In genomic region chr20:49818810-49819209, GRCh38 we compare ENCODE assay signal across 17 cellular contexts. TPM values are rescaled to one million over a fixed set of nuclear protein-coding genes. Genes with fewer than 3 reads are reported as not detected.
DNase-seq lines count a peak whose midpoint lies in the region; ATAC-seq and TF ChIP-seq lines count a peak whose summit lies in the region.
"Had no signal": no experiment of that assay in that cellular context is flagged by ENCODE, and none has a peak within 500 bp of the region (broad histone marks: within the 10 kb centered on the region; RNA-seq: fewer than 3 reads in every experiment).

No MANE protein-coding gene starts in this region.

- TF ChIP-seq POLR2A in esophagus squamous epithelium (IDR thresholded peaks at IDR 0.05) (no peak), spleen (IDR thresholded peaks at IDR 0.05) (no peak)

- H3K9me3 ChIP-seq in esophagus squamous epithelium (no peaks in the 10 kb centered on the region), spleen (no peaks in the 10 kb centered on the region)
- H3K9me3 ChIP-seq: HAP-1 had no signal

- peak overlapping the region; percentile 22 to 41 for H3K27ac Mint-ChIP-seq in natural killer cell
- H3K27ac Mint-ChIP-seq in natural killer cell treated with Interleukin-12 subunit alpha and Interleukin-12 subunit beta and Interleukin-15 and Interleukin-18, amount 100 ng/mL, for 72 hours, result no peak overlapping the region
- H3K27ac Mint-ChIP-seq: B cell had no signal

- H3K4me1 Mint-ChIP-seq in natural killer cell, result peaks cover 40 to 43% of the 10 kb centered on the region in 2 donors
- H3K4me1 Mint-ChIP-seq in natural killer cell treated with Interleukin-12 subunit alpha and Interleukin-12 subunit beta and Interleukin-15 and Interleukin-18, amount 100 ng/mL, for 72 hours (ENCODE audit: low read depth in 2 of 2), result peaks cover 40 to 52% of the 10 kb centered on the region in 2 donors

- H3K4me3 ChIP-seq in esophagus squamous epithelium, result no peak overlapping the region
- no peak overlapping the region for H3K4me3 ChIP-seq in spleen
- H3K4me3 ChIP-seq: A549; BLaER1 treated with 17β-estradiol and CSF1 and Interleukin-3, amounts not matched to agents 10 nM and 100 nM; GM23248; HAP-1 had no signal

- no peak for TF ChIP-seq CTCF in natural killer cell (IDR thresholded peaks at IDR 0.05)
- no peak for TF ChIP-seq CTCF in esophagus squamous epithelium (IDR thresholded peaks at IDR 0.05)
- no peak for TF ChIP-seq CTCF in spleen (IDR thresholded peaks at IDR 0.05 in 8 of 11, conservative IDR thresholded peaks at IDR 0.05 in 3 of 11)

- H3K36me3 ChIP-seq in esophagus squamous epithelium (peaks cover 0 to 61% (median 0%) of the 10 kb centered on the region in 3 donors), spleen (peaks cover 0 to 84% (median 40%) of the 10 kb centered on the region in 6 donors)

- ATAC-seq in natural killer cell (no peak), esophagus mucosa (no peak)
- no peak for ATAC-seq in natural killer cell treated with Interleukin-12 subunit alpha and Interleukin-12 subunit beta and Interleukin-15 and Interleukin-18, amount 100 ng/mL, for 72 hours
- ATAC-seq: A549 had no signal

- DNase-seq in natural killer cell (no peak), esophagus squamous epithelium (lab: John Stamatoyannopoulos, UW) (no peak), spleen (no peak), NK-92 (lab: John Stamatoyannopoulos, UW; ENCODE audit: unreplicated experiment) (no peak), AG08396 (ENCODE audit: low spot score) (no peak)
- no peak for DNase-seq in natural killer cell treated with Interleukin-12 subunit alpha and Interleukin-12 subunit beta and Interleukin-15 and Interleukin-18, amount 100 ng/mL, for 72 hours (ENCODE audit: low spot score)
- DNase-seq: CD4-positive, alpha-beta memory T cell; DMS153; DMS79; GDM1; GM23248 had no signal

- no peaks in the 10 kb centered on the region for H3K9me3 Mint-ChIP-seq in natural killer cell
- no peaks in the 10 kb centered on the region for H3K9me3 Mint-ChIP-seq in natural killer cell treated with Interleukin-12 subunit alpha and Interleukin-12 subunit beta and Interleukin-15 and Interleukin-18, amount 100 ng/mL, for 72 hours
- H3K9me3 Mint-ChIP-seq: CD4-positive, alpha-beta memory T cell had no signal

- H3K27me3 Mint-ChIP-seq in natural killer cell (ENCODE audit: low read depth in 2 of 2), result no peaks in the 10 kb centered on the region
- no peaks in the 10 kb centered on the region for H3K27me3 Mint-ChIP-seq in natural killer cell treated with Interleukin-12 subunit alpha and Interleukin-12 subunit beta and Interleukin-15 and Interleukin-18, amount 100 ng/mL, for 72 hours
- H3K27me3 Mint-ChIP-seq: B cell; CD4-positive, alpha-beta memory T cell had no signal

- no peak overlapping the region for H3K4me3 Mint-ChIP-seq in natural killer cell
- no peak overlapping the region for H3K4me3 Mint-ChIP-seq in natural killer cell treated with Interleukin-12 subunit alpha and Interleukin-12 subunit beta and Interleukin-15 and Interleukin-18, amount 100 ng/mL, for 72 hours
- H3K4me3 Mint-ChIP-seq: B cell; CD4-positive, alpha-beta memory T cell had no signal

- H3K36me3 Mint-ChIP-seq in natural killer cell, result peaks cover 18% of the 10 kb centered on the region
- peaks cover 24% of the 10 kb centered on the region for H3K36me3 Mint-ChIP-seq in natural killer cell treated with Interleukin-12 subunit alpha and Interleukin-12 subunit beta and Interleukin-15 and Interleukin-18, amount 100 ng/mL, for 72 hours

- H3K27ac ChIP-seq in esophagus squamous epithelium, result peak overlapping the region; percentile 47 to 99 (median 72)
- H3K27ac ChIP-seq in spleen, result peak overlapping the region in 6 of 8 donors; percentile 10 to 100 (median 62)
- H3K27ac ChIP-seq: 22Rv1; A549; BLaER1 treated with 17β-estradiol and CSF1 and Interleukin-3, amounts not matched to agents 10 nM and 100 nM; GM23248 had no signal

- H3K4me1 ChIP-seq in esophagus squamous epithelium (peaks cover 10 to 94% (median 28%) of the 10 kb centered on the region in 3 donors), spleen (peaks cover 26 to 97% (median 54%) of the 10 kb centered on the region in 6 donors)

- H3K27me3 ChIP-seq in esophagus squamous epithelium (no peaks in the 10 kb centered on the region), spleen (replicated peaks in 1 of 7) (no peaks in the 10 kb centered on the region)
- H3K27me3 ChIP-seq: BLaER1 treated with 17β-estradiol and CSF1 and Interleukin-3, amounts not matched to agents 10 nM and 100 nM had no signal

- intact Hi-C loops in natural killer cell (cut with micrococcal nuclease), result no loop called here
- intact Hi-C loops in esophagus squamous epithelium (cut with DNase I), result no loop called here
- intact Hi-C loops in spleen (cut with DNase I; ENCODE audit: low total_unique reads), result no loop called here

- 65 to 83% methylated on average over 1 of the region's 1 CpG for WGBS in esophagus squamous epithelium, 2 donors
- 44 to 73% (median 55%) methylated on average over 1 of the region's 1 CpG for WGBS in spleen, 5 donors

RNA-seq across cellular contexts. Expression of gene SLC9A8, which starts 6.2 kb away (rescaled TPM):
- total RNA-seq in natural killer cell (10 to 100 TPM; 54.5 to 68.7 (median 58.8) TPM), esophagus squamous epithelium (10 to 100 TPM; 11.5 to 14.1 (median 11.9) TPM), spleen (10 to 100 TPM; 15.9 to 35.3 (median 28.6) TPM), esophagus mucosa (12.0 TPM)
- total RNA-seq in natural killer cell treated with Interleukin-12 subunit alpha and Interleukin-12 subunit beta and Interleukin-15 and Interleukin-18, amount 100 ng/mL, for 72 hours, result 10 to 100 TPM; 22.0 to 27.6 TPM
- 10 to 100 TPM in 1 of 3 donors, 1 to 10 TPM in 2; 4.6 to 11.9 (median 8.9) TPM for polyA plus RNA-seq in spleen

Comparison
In these comparisons a context has a peak if more than half of its experiments do, and no peak if none do; other contexts are left out.
1. H3K27ac Mint-ChIP-seq: peak in natural killer cell (2 of 2); none in natural killer cell treated with Interleukin-12 subunit alpha and Interleukin-12 subunit beta and Interleukin-15 and Interleukin-18, amount 100 ng/mL, for 72 hours (0 of 2).